15 cellular contexts compared by ENCODE assay signal in genomic region chr4:120225527-120225926, GRCh38.
DNase-seq lines count a peak whose midpoint lies in the region; ATAC-seq and TF ChIP-seq lines count a peak whose summit lies in the region.
"Had no signal": no experiment of that assay in that cellular context is flagged by ENCODE, and none has a peak within 500 bp of the region (broad histone marks: within the 10 kb centered on the region; RNA-seq: fewer than 3 reads in every experiment).

No MANE protein-coding gene starts in this region.

- no peak overlapping the region for H3K9ac ChIP-seq in colonic mucosa (ENCODE audit: low read depth in 2 of 2, low read length in 2 of 2)
- H3K9ac ChIP-seq: GM23248 had no signal

- in situ Hi-C loops in transverse colon (cut with MboI; ENCODE audit: low pct_ligation_motif_present in 1 of 4, low pct_unique_long_range_greater_than_20kb in 1 of 4, low sequenced_read_pairs in 3 of 4) = no loop called here

- H3K27ac ChIP-seq in colonic mucosa = no peak overlapping the region
- H3K27ac ChIP-seq in transverse colon = peak overlapping the region in 1 of 4 donors; percentile 14
- H3K27ac ChIP-seq: GM23248 had no signal

- H3K4me1 ChIP-seq in colonic mucosa = no peaks in the 10 kb centered on the region
- peaks cover 0 to 10% (median 4%) of the 10 kb centered on the region in 4 donors for H3K4me1 ChIP-seq in transverse colon

- H3K9me3 ChIP-seq in colonic mucosa (no peaks in the 10 kb centered on the region), transverse colon (no peaks in the 10 kb centered on the region)

- no peak for TF ChIP-seq POLR2A in transverse colon (IDR thresholded peaks at IDR 0.05)

- intact Hi-C loops in colonic mucosa (cut with DNase I) (no loop called here), transverse colon (cut with DNase I; ENCODE audit: low total_unique reads) (no loop called here)

- DNase-seq in LoVo (ENCODE audit: low spot score) (peak; percentile 24), colonic mucosa (peak; percentile 36), left lobe of liver (ENCODE audit: low spot score) (no peak), transverse colon (peak; percentile 19), HCEC 1CT (no peak), NCI-H2171 (lab: John Stamatoyannopoulos, UW) (no peak)
- no peak for DNase-seq in stimulated activated CD8-positive, alpha-beta memory T cell treated with anti-CD3 and anti-CD28 coated beads, Interleukin-4, amount 100 ng/mL, for 48 hours
- DNase-seq: C1 segment of cervical spinal cord; Calu3; CD4-positive, alpha-beta T cell; DMS 273 treated with DMSO at 0.1 percent for 48 hours; DMS79; GM23248; H7 had no signal

- H3K27me3 ChIP-seq in colonic mucosa (no peaks in the 10 kb centered on the region), transverse colon (no peaks in the 10 kb centered on the region)

- TF ChIP-seq CTCF in colonic mucosa (IDR thresholded peaks at IDR 0.05) (no peak), transverse colon (IDR thresholded peaks at IDR 0.05) (no peak)

- TF ChIP-seq EP300 in transverse colon (IDR thresholded peaks at IDR 0.05; ENCODE audit: low read depth) = no peak

- WGBS in transverse colon (ENCODE audit: low coverage in 1 of 2), 2 donors = 50 to 53% methylated on average over 2 of the region's 2 CpGs

- H3K36me3 ChIP-seq in colonic mucosa = no peaks in the 10 kb centered on the region
- H3K36me3 ChIP-seq in transverse colon = no peaks in the 10 kb centered on the region

- ATAC-seq in left lobe of liver = peak; percentile 50
- ATAC-seq: GM12878 had no signal

- H3K4me3 ChIP-seq in colonic mucosa (no peak overlapping the region), transverse colon (no peak overlapping the region)
- H3K4me3 ChIP-seq: GM12878, GM23248 had no signal

Comparison
In these comparisons a context has a peak if more than half of its experiments do, and no peak if none do; other contexts are left out.
1. DNase-seq: peak in LoVo (single experiment), colonic mucosa (single experiment) and transverse colon (single experiment); none in left lobe of liver (single experiment), HCEC 1CT (single experiment), stimulated activated CD8-positive, alpha-beta memory T cell treated with anti-CD3 and anti-CD28 coated beads, Interleukin-4, amount 100 ng/mL, for 48 hours (single experiment) and NCI-H2171 (single experiment).